In the genomic region with DNA sequence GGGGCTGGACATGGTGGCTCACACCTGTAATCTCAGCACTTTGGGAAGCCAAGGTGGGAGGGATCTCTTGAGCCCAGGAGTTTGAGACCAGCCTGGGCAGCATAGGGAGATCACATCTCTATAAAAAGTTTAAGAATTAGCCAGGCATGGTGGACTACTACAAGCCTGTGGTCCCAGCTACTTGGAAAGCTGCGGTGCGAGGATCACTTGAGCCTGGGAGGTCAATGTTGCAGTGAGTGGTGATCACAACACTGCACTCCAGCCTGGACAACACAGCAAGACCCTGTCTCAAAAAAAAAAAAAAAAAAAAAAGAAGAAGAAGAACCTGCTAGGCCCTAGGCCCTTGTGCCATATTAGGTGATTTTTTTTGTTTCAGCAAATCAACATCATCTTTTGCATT, we compare ENCODE assay signal across 13 cellular contexts. TPM values are rescaled to one million over a fixed set of nuclear protein-coding genes. Genes with fewer than 3 reads are reported as not detected.
DNase-seq lines count a peak whose midpoint lies in the region; ATAC-seq, FAIRE-seq and TF ChIP-seq lines count a peak whose summit lies in the region.
"Had no signal": no experiment of that assay in that cellular context is flagged by ENCODE, and none has a peak within 500 bp of the region (broad histone marks: within the 10 kb centered on the region; RNA-seq: fewer than 3 reads in every experiment).

No MANE protein-coding gene starts in this region.

- no peaks in the 10 kb centered on the region for H3K27me3 ChIP-seq in A673 (replicated peaks; ENCODE audit: insufficient read depth, low read depth, low read length, poor library complexity)
- no peaks in the 10 kb centered on the region for H3K27me3 ChIP-seq in astrocyte (ENCODE audit: insufficient read depth, low read length)
- no peaks in the 10 kb centered on the region for H3K27me3 ChIP-seq in psoas muscle (ENCODE audit: insufficient read depth in 3 of 3, low read length in 2 of 3)
- H3K27me3 ChIP-seq in neuronal stem cell (ENCODE audit: control insufficient read depth in 3 of 3, insufficient read depth in 3 of 3, low read depth in 1 of 3, low read length in 3 of 3), result no peaks in the 10 kb centered on the region
- H3K27me3 ChIP-seq: cardiac muscle cell had no signal

- peak overlapping the region; percentile 53 for H3K27ac ChIP-seq in A673 (ENCODE audit: low read depth, low read length, poor library complexity, severe bottlenecking)
- peak overlapping the region; percentile 51 for H3K27ac ChIP-seq in astrocyte (ENCODE audit: low read depth, low read length)
- H3K27ac ChIP-seq in psoas muscle, result peak overlapping the region; percentile 70
- H3K27ac ChIP-seq in neuronal stem cell (replicated peaks; ENCODE audit: low read length), result no peak overlapping the region
- H3K27ac ChIP-seq: cardiac muscle cell, HL-60 had no signal

- intact Hi-C loops in A673 (cut with micrococcal nuclease; ENCODE audit: unreplicated experiment), result no loop called here
- intact Hi-C loops in psoas muscle (cut with DNase I), result loop anchor here in 1 of 2 donors (5.0 kb wide), 1 partner anchor 39 kb away; a partner anchor contains a TSS

- no peak overlapping the region for H3K18ac ChIP-seq in neuronal stem cell (ENCODE audit: low read length)

- H3K4me1 ChIP-seq in A673 (ENCODE audit: insufficient read depth, low read length, poor library complexity, severe bottlenecking) (peaks cover 3% of the 10 kb centered on the region), astrocyte (ENCODE audit: insufficient read depth, low read length) (peaks cover 25% of the 10 kb centered on the region), psoas muscle (peaks cover 17% of the 10 kb centered on the region), neuronal stem cell (ENCODE audit: control insufficient read depth in 2 of 2, insufficient read depth in 1 of 2, low read depth in 1 of 2, low read length in 2 of 2) (no peaks in the 10 kb centered on the region)

- H3K4me1 Mint-ChIP-seq in astrocyte (ENCODE audit: low read depth, unreplicated experiment), result peaks cover 11% of the 10 kb centered on the region

- H3K14ac ChIP-seq in neuronal stem cell (ENCODE audit: low read length), result no peak overlapping the region

- no peaks in the 10 kb centered on the region for H4K20me1 ChIP-seq in astrocyte (ENCODE audit: insufficient read depth, low read length)

- H2AFZ ChIP-seq in astrocyte (ENCODE audit: low read depth, low read length), result no peak overlapping the region
- H2AFZ ChIP-seq in neuronal stem cell (ENCODE audit: low read length), result no peak overlapping the region

- H3K4me2 ChIP-seq in astrocyte (ENCODE audit: low read length), result peak overlapping the region; percentile 66
- no peak overlapping the region for H3K4me2 ChIP-seq in neuronal stem cell (ENCODE audit: insufficient read depth, low read length, poor library complexity, severe bottlenecking)

- no peaks in the 10 kb centered on the region for H3K27me3 Mint-ChIP-seq in astrocyte (ENCODE audit: low read depth, unreplicated experiment)

- no peaks in the 10 kb centered on the region for H3K36me3 ChIP-seq in A673 (ENCODE audit: insufficient read depth, low read length, poor library complexity, severe bottlenecking)
- H3K36me3 ChIP-seq in astrocyte (ENCODE audit: insufficient read depth, low read length), result no peaks in the 10 kb centered on the region
- H3K36me3 ChIP-seq in psoas muscle (ENCODE audit: insufficient read depth in 1 of 2, low read depth in 1 of 2), result peaks cover 0 to 8% of the 10 kb centered on the region in 2 donors
- peaks cover 0 to 31% of the 10 kb centered on the region in 2 donors for H3K36me3 ChIP-seq in neuronal stem cell (replicated peaks in 1 of 2; ENCODE audit: control insufficient read depth in 2 of 2, insufficient read depth in 2 of 2, low read length in 2 of 2)
- H3K36me3 ChIP-seq: cardiac muscle cell had no signal

- no peak overlapping the region for H2BK120ac ChIP-seq in neuronal stem cell (ENCODE audit: low read depth, low read length)

- peaks cover 10% of the 10 kb centered on the region for H3K36me3 Mint-ChIP-seq in astrocyte (ENCODE audit: low read depth, unreplicated experiment)

- H3K27ac Mint-ChIP-seq in astrocyte (ENCODE audit: unreplicated experiment), result no peak overlapping the region
- H3K27ac Mint-ChIP-seq: nephron progenitor cell had no signal

- peak; percentile 16 for ATAC-seq in HG03135 (IDR thresholded peaks at IDR 0.05; ENCODE audit: unreplicated experiment)
- ATAC-seq in psoas muscle, result peak in 1 of 4 donors; percentile 7
- no peak for ATAC-seq in GM21737 (IDR thresholded peaks at IDR 0.05; ENCODE audit: unreplicated experiment)
- no peak for ATAC-seq in GM19324 (IDR thresholded peaks at IDR 0.05; ENCODE audit: low FRiP score, unreplicated experiment)

- H2AK5ac ChIP-seq in neuronal stem cell (ENCODE audit: low read depth, low read length), result no peak overlapping the region

- no peak overlapping the region for H2BK5ac ChIP-seq in neuronal stem cell (ENCODE audit: low read length)

- CTCF ChIA-PET in A673 (lab: Charles Lee), result no interaction called here

- no peak overlapping the region for H2BK12ac ChIP-seq in neuronal stem cell (ENCODE audit: low read length)

- POLR2A ChIA-PET in A673 (lab: Charles Lee; ENCODE audit: low non-redundant PET), result no interaction called here

- H3K4me3 Mint-ChIP-seq in astrocyte (ENCODE audit: unreplicated experiment), result no peak overlapping the region
- H3K4me3 Mint-ChIP-seq: nephron progenitor cell had no signal

- H3K9ac ChIP-seq in astrocyte (ENCODE audit: low read length) (no peak overlapping the region), neuronal stem cell (ENCODE audit: low read depth, low read length, poor library complexity) (no peak overlapping the region)

- no peak overlapping the region for H3K4ac ChIP-seq in neuronal stem cell (ENCODE audit: low read length)

- no peak overlapping the region for H4K8ac ChIP-seq in neuronal stem cell (ENCODE audit: low read depth, low read length)

- peaks cover 2% of the 10 kb centered on the region for H3K79me1 ChIP-seq in neuronal stem cell (ENCODE audit: low read depth, low read length)

- H4K91ac ChIP-seq in neuronal stem cell (ENCODE audit: low read depth, low read length, poor library complexity), result no peak overlapping the region

- H2BK15ac ChIP-seq in neuronal stem cell (ENCODE audit: low read length), result no peak overlapping the region

- no peak for FAIRE-seq in astrocyte (lab: Jason Lieb, UNC)

- BruUV-seq in A673 (replicated peaks; lab: Mats Ljungman, UMichigan), result no TSS peak

- H3K9me3 ChIP-seq in A673 (ENCODE audit: low read depth, low read length, poor library complexity, severe bottlenecking) (no peaks in the 10 kb centered on the region), astrocyte (ENCODE audit: insufficient read depth, low read depth, low read length) (no peaks in the 10 kb centered on the region), psoas muscle (no peaks in the 10 kb centered on the region), neuronal stem cell (replicated peaks in 1 of 2; ENCODE audit: control insufficient read depth in 2 of 2, insufficient read depth in 1 of 2, low read depth in 1 of 2, low read length in 2 of 2) (peaks cover 0 to 4% of the 10 kb centered on the region in 2 donors)

- H3K9me3 Mint-ChIP-seq in astrocyte (ENCODE audit: unreplicated experiment), result no peaks in the 10 kb centered on the region

- DNase-seq in A673 (ENCODE audit: low spot score) (no peak), astrocyte (ENCODE audit: low read depth) (no peak), psoas muscle (no peak), neuronal stem cell (ENCODE audit: low spot score) (no peak)
- no peak for DNase-seq in stimulated activated CD4-positive, alpha-beta T cell treated with anti-CD3 and anti-CD28 coated beads, Interleukin-15, amount 100 ng/mL, for 24 hours
- DNase-seq: NCI-H1930, nephron progenitor cell, SHP77 treated with DMSO at 0.1 percent for 48 hours had no signal

- no peak for TF ChIP-seq CTCF in A673 (conservative IDR thresholded peaks at IDR 0.05; ENCODE audit: low read depth, low read length)
- TF ChIP-seq CTCF in astrocyte (IDR thresholded peaks at IDR 0.05; ENCODE audit: insufficient read depth, low read depth, low read length), result no peak
- TF ChIP-seq CTCF in psoas muscle (IDR thresholded peaks at IDR 0.05), result no peak

- H3K79me2 ChIP-seq in astrocyte (ENCODE audit: insufficient read depth, low read length), result no peaks in the 10 kb centered on the region

- WGBS in psoas muscle, 3 donors, result 98 to 100% (median 99%) methylated on average over 2 of the region's 2 CpGs
- no CpG with 5 or more reads among the region's 2 CpGs for WGBS in neuronal stem cell (ENCODE audit: extremely low coverage in 2 of 2, insufficient read length in 2 of 2, insufficient replicate concordance in 1 of 2), 2 donors

- no peak overlapping the region for H3K23ac ChIP-seq in neuronal stem cell (ENCODE audit: low read depth, low read length, poor library complexity)

- H3K4me3 ChIP-seq in A673 (ENCODE audit: low read depth, low read length, poor library complexity, severe bottlenecking) (no peak overlapping the region), astrocyte (ENCODE audit: insufficient read depth, low read depth, low read length) (no peak overlapping the region), psoas muscle (no peak overlapping the region), neuronal stem cell (ENCODE audit: low read length in 2 of 2) (no peak overlapping the region)
- H3K4me3 ChIP-seq: cardiac muscle cell had no signal

RNA-seq across cellular contexts. Expression of a gene that starts 12.2 kb away (rescaled TPM):
- total RNA-seq in A673 (2021) (40.4 and 48.1 TPM in 2 replicates), astrocyte (39.5 and 43.8 TPM in 2 replicates), psoas muscle (1 to 10 TPM; 4.0 to 8.6 (median 6.4) TPM)
- polyA plus RNA-seq in psoas muscle, result 1 to 10 TPM; 2.1 to 3.2 (median 3.1) TPM
- polyA plus RNA-seq in neuronal stem cell (2013, experiment 1 of 2), result 11.9 TPM
- polyA plus RNA-seq in neuronal stem cell (2013, experiment 2 of 2), result 11.9 TPM

RNA-seq across cellular contexts. Expression of a gene that starts 37.5 kb away (rescaled TPM):
- total RNA-seq in A673 (2021), result 33.5 and 34.7 TPM in 2 replicates
- total RNA-seq in astrocyte, result 128 and 130 TPM in 2 replicates
- total RNA-seq in psoas muscle, result 10 to 100 TPM; 16.0 to 42.4 (median 27.5) TPM
- 10 to 100 TPM; 16.5 to 61.0 (median 39.3) TPM for polyA plus RNA-seq in psoas muscle
- 29.4 TPM for polyA plus RNA-seq in neuronal stem cell (2013, experiment 1 of 2)
- polyA plus RNA-seq in neuronal stem cell (2013, experiment 2 of 2), result 31.3 TPM
